In genomic region chr9:97666907-97667686, GRCh38 we compare ENCODE assay signal across 14 cellular contexts. TPM values are rescaled to one million over a fixed set of nuclear protein-coding genes. Genes with fewer than 3 reads are reported as not detected.
A peak's percentile ranks its signal among the peaks of the same experiment; 100 is the strongest.
DNase-seq lines count a peak whose midpoint lies in the region; ATAC-seq and TF ChIP-seq lines count a peak whose summit lies in the region.
"Had no signal": no experiment of that assay in that cellular context is flagged by ENCODE, and none has a peak within 500 bp of the region (broad histone marks: within the 10 kb centered on the region; RNA-seq: fewer than 3 reads in every experiment).

No MANE protein-coding gene starts in this region.

- DNase-seq in activated naive CD4-positive, alpha-beta T cell treated with anti-CD3 and anti-CD28 coated beads for 36 hours = peak; percentile 8
- DNase-seq in activated naive CD4-positive, alpha-beta T cell (lab: John Stamatoyannopoulos, UW) = no peak
- DNase-seq in MV-4-11 (lab: John Stamatoyannopoulos, UW) = peak; percentile 59
- DNase-seq in type B pancreatic cell (ENCODE audit: extremely low spot score, unreplicated experiment) = no peak
- DNase-seq in NCI-H1092 (lab: John Stamatoyannopoulos, UW) = no peak
- DNase-seq: DMS53, NCI-H1436, NCI-H345, nucleus accumbens, stomach had no signal

- TF ChIP-seq CTCF in type B pancreatic cell (conservative IDR thresholded peaks at IDR 0.05) = no peak

- CTCF ChIA-PET in activated naive CD4-positive, alpha-beta T cell treated with anti-CD3 and anti-CD28 coated beads for 36 hours (lab: Charles Lee) = no interaction called here

- no peak overlapping the region for H3K4me3 Mint-ChIP-seq in activated naive CD4-positive, alpha-beta T cell treated with anti-CD3 and anti-CD28 coated beads for 36 hours
- no peak overlapping the region for H3K4me3 Mint-ChIP-seq in activated naive CD8-positive, alpha-beta T cell
- H3K4me3 Mint-ChIP-seq in stimulated activated memory B cell treated with anti-CD40 and anti-IgM and Interleukin-4, amounts not matched to agents 10 μg/mL and 1 μg/mL and 100 μg/mL, for 72 hours = no peak overlapping the region
- no peak overlapping the region for H3K4me3 Mint-ChIP-seq in type B pancreatic cell
- H3K4me3 Mint-ChIP-seq: WTC11 had no signal

- H3K27me3 Mint-ChIP-seq in activated naive CD4-positive, alpha-beta T cell treated with anti-CD3 and anti-CD28 coated beads for 36 hours (ENCODE audit: low read depth) = no peaks in the 10 kb centered on the region
- H3K27me3 Mint-ChIP-seq in activated naive CD8-positive, alpha-beta T cell = no peaks in the 10 kb centered on the region
- H3K27me3 Mint-ChIP-seq in stimulated activated memory B cell treated with anti-CD40 and anti-IgM and Interleukin-4, amounts not matched to agents 10 μg/mL and 1 μg/mL and 100 μg/mL, for 72 hours = no peaks in the 10 kb centered on the region
- no peaks in the 10 kb centered on the region for H3K27me3 Mint-ChIP-seq in type B pancreatic cell

- peaks cover 40% of the 10 kb centered on the region for H3K36me3 Mint-ChIP-seq in activated naive CD4-positive, alpha-beta T cell treated with anti-CD3 and anti-CD28 coated beads for 36 hours (ENCODE audit: low read depth)
- H3K36me3 Mint-ChIP-seq in activated naive CD8-positive, alpha-beta T cell = peaks cover 17% of the 10 kb centered on the region
- H3K36me3 Mint-ChIP-seq in stimulated activated memory B cell treated with anti-CD40 and anti-IgM and Interleukin-4, amounts not matched to agents 10 μg/mL and 1 μg/mL and 100 μg/mL, for 72 hours = peaks cover 52% of the 10 kb centered on the region
- H3K36me3 Mint-ChIP-seq in type B pancreatic cell = peaks cover 45% of the 10 kb centered on the region

- intact Hi-C loops in activated naive CD4-positive, alpha-beta T cell treated with anti-CD3 and anti-CD28 coated beads for 36 hours (cut with micrococcal nuclease) = loop anchor here (1.0 kb wide), 1 partner anchor 29 kb away; no protein-coding TSS in a partner anchor

- H3K27ac Mint-ChIP-seq in activated naive CD4-positive, alpha-beta T cell treated with anti-CD3 and anti-CD28 coated beads for 36 hours = peak overlapping the region; percentile 73
- H3K27ac Mint-ChIP-seq in activated naive CD8-positive, alpha-beta T cell = peak overlapping the region; percentile 86
- H3K27ac Mint-ChIP-seq in stimulated activated memory B cell treated with anti-CD40 and anti-IgM and Interleukin-4, amounts not matched to agents 10 μg/mL and 1 μg/mL and 100 μg/mL, for 72 hours = peak overlapping the region; percentile 53
- no peak overlapping the region for H3K27ac Mint-ChIP-seq in type B pancreatic cell
- H3K27ac Mint-ChIP-seq: WTC11 had no signal

- ATAC-seq in stimulated activated memory B cell treated with anti-CD40 and anti-IgM and Interleukin-4, amounts not matched to agents 10 μg/mL and 1 μg/mL and 100 μg/mL, for 72 hours = no peak
- ATAC-seq in GM21723 (IDR thresholded peaks at IDR 0.05; ENCODE audit: unreplicated experiment) = no peak
- ATAC-seq: WTC11 had no signal

- peaks cover 39% of the 10 kb centered on the region for H3K4me1 Mint-ChIP-seq in activated naive CD4-positive, alpha-beta T cell treated with anti-CD3 and anti-CD28 coated beads for 36 hours (ENCODE audit: low read depth)
- peaks cover 35% of the 10 kb centered on the region for H3K4me1 Mint-ChIP-seq in activated naive CD8-positive, alpha-beta T cell (ENCODE audit: low read depth)
- H3K4me1 Mint-ChIP-seq in stimulated activated memory B cell treated with anti-CD40 and anti-IgM and Interleukin-4, amounts not matched to agents 10 μg/mL and 1 μg/mL and 100 μg/mL, for 72 hours = peaks cover 6% of the 10 kb centered on the region
- H3K4me1 Mint-ChIP-seq in type B pancreatic cell (ENCODE audit: unreplicated experiment) = no peaks in the 10 kb centered on the region
- H3K4me1 Mint-ChIP-seq: WTC11 had no signal

- no peaks in the 10 kb centered on the region for H3K9me3 Mint-ChIP-seq in activated naive CD4-positive, alpha-beta T cell treated with anti-CD3 and anti-CD28 coated beads for 36 hours
- no peaks in the 10 kb centered on the region for H3K9me3 Mint-ChIP-seq in activated naive CD8-positive, alpha-beta T cell (ENCODE audit: low read depth)
- H3K9me3 Mint-ChIP-seq in stimulated activated memory B cell treated with anti-CD40 and anti-IgM and Interleukin-4, amounts not matched to agents 10 μg/mL and 1 μg/mL and 100 μg/mL, for 72 hours = no peaks in the 10 kb centered on the region
- H3K9me3 Mint-ChIP-seq in type B pancreatic cell = no peaks in the 10 kb centered on the region
- H3K9me3 Mint-ChIP-seq: WTC11 had no signal

RNA-seq across cellular contexts. Expression of gene XPA, which starts 30.0 kb away (rescaled TPM):
- 1 to 10 TPM; 5.8 to 6.0 TPM for total RNA-seq in activated naive CD4-positive, alpha-beta T cell treated with anti-CD3 and anti-CD28 coated beads for 36 hours
- 11.6 and 13.7 TPM in 2 replicates for total RNA-seq in type B pancreatic cell (ENCODE audit: low replicate concordance)

RNA-seq across cellular contexts. Expression of gene NCBP1, which starts 33.5 kb away (rescaled TPM):
- total RNA-seq in activated naive CD4-positive, alpha-beta T cell treated with anti-CD3 and anti-CD28 coated beads for 36 hours = 10 to 100 TPM; 32.4 to 33.9 TPM
- total RNA-seq in type B pancreatic cell (ENCODE audit: low replicate concordance) = 41.8 and 44.4 TPM in 2 replicates

RNA-seq across cellular contexts. Expression of gene TSTD2, which starts 33.9 kb away (rescaled TPM):
- total RNA-seq in activated naive CD4-positive, alpha-beta T cell treated with anti-CD3 and anti-CD28 coated beads for 36 hours = 10 to 100 TPM; 11.1 to 12.4 TPM
- total RNA-seq in type B pancreatic cell (ENCODE audit: low replicate concordance) = 17.9 and 24.9 TPM in 2 replicates

Comparison
In these comparisons a context has a peak if more than half of its experiments do, and no peak if none do; other contexts are left out.
1. DNase-seq: peak in activated naive CD4-positive, alpha-beta T cell treated with anti-CD3 and anti-CD28 coated beads for 36 hours (single experiment) and MV-4-11 (single experiment); none in activated naive CD4-positive, alpha-beta T cell (0 of 4), type B pancreatic cell (single experiment) and NCI-H1092 (single experiment).